ENCODE assay signal across 1 cellular context in the genomic region with DNA sequence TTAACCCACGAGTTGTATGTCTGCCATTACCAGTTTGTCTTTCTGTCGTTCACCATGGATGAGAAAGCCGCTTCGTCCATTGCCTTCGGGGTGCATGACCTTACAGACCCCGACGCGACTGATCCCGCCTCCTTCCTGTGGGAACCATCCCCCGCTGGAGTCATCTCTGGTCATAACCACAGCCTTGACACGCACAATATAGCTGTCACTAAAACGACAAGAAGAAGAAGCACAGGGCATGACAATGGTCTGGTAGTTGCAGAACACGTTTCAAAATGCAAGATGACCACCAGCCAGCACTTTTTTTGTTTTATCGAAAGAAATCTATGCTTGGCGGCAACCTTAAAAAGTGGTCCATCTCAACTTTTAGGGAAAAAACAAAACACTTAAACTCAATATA.
TF ChIP-seq lines count a peak whose summit lies in the region.

No MANE protein-coding gene starts in this region.

TF ChIP-seq in IMR-90, 13 proteins besides CTCF, POLR2A, EP300 and RAD21:
- TF ChIP-seq, protein P1, sequence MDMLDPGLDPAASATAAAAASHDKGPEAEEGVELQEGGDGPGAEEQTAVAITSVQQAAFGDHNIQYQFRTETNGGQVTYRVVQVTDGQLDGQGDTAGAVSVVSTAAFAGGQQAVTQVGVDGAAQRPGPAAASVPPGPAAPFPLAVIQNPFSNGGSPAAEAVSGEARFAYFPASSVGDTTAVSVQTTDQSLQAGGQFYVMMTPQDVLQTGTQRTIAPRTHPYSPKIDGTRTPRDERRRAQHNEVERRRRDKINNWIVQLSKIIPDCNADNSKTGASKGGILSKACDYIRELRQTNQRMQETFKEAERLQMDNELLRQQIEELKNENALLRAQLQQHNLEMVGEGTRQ (IDR thresholded peaks at IDR 0.05; ENCODE audit: low read depth, low read length) = no peak
- no peak for TF ChIP-seq RCOR1 (IDR thresholded peaks at IDR 0.05; ENCODE audit: insufficient replicate concordance, low read length)
- no peak for TF ChIP-seq SMC3 (IDR thresholded peaks at IDR 0.05; ENCODE audit: low read depth, low read length)
- no peak for TF ChIP-seq CEBPB (IDR thresholded peaks at IDR 0.05; ENCODE audit: low read depth, low read length)
- TF ChIP-seq RFX5 (IDR thresholded peaks at IDR 0.05; ENCODE audit: low read depth, low read length) = no peak
